In genomic region chr10:79405221-79405994, GRCh38 we compare ENCODE assay signal across 1 cellular context.
TF ChIP-seq lines count a peak whose summit lies in the region.

No MANE protein-coding gene starts in this region.

TF ChIP-seq in HEK293, 187 proteins besides CTCF, POLR2A, EP300 and RAD21 (continued from another document):
- no peak for TF ChIP-seq ZFP37 (tag by site-specific recombination; IDR thresholded peaks at IDR 0.05)
- TF ChIP-seq PRDM10 (tag by site-specific recombination; IDR thresholded peaks at IDR 0.05), result no peak
- TF ChIP-seq ZNF157 (tag by site-specific recombination; IDR thresholded peaks at IDR 0.05), result no peak
- no peak for TF ChIP-seq ZNF146 (tag by site-specific recombination; IDR thresholded peaks at IDR 0.05)
- peak; percentile 75 for TF ChIP-seq KLF10 (tag by site-specific recombination; IDR thresholded peaks at IDR 0.05)
- no peak for TF ChIP-seq ZNF404 (tag by site-specific recombination; IDR thresholded peaks at IDR 0.05)
- no peak for TF ChIP-seq ATF2 (tag by site-specific recombination; IDR thresholded peaks at IDR 0.05; ENCODE audit: low read depth)
- TF ChIP-seq ZNF133 (tag by site-specific recombination; IDR thresholded peaks at IDR 0.05), result no peak
- no peak for TF ChIP-seq ZNF670 (tag by site-specific recombination; IDR thresholded peaks at IDR 0.05; ENCODE audit: low read depth)
- TF ChIP-seq REPIN1 (tag by site-specific recombination; IDR thresholded peaks at IDR 0.05; ENCODE audit: low read depth), result no peak
- TF ChIP-seq ZNF140 (tag by site-specific recombination; IDR thresholded peaks at IDR 0.05), result no peak
